In the genomic region with DNA sequence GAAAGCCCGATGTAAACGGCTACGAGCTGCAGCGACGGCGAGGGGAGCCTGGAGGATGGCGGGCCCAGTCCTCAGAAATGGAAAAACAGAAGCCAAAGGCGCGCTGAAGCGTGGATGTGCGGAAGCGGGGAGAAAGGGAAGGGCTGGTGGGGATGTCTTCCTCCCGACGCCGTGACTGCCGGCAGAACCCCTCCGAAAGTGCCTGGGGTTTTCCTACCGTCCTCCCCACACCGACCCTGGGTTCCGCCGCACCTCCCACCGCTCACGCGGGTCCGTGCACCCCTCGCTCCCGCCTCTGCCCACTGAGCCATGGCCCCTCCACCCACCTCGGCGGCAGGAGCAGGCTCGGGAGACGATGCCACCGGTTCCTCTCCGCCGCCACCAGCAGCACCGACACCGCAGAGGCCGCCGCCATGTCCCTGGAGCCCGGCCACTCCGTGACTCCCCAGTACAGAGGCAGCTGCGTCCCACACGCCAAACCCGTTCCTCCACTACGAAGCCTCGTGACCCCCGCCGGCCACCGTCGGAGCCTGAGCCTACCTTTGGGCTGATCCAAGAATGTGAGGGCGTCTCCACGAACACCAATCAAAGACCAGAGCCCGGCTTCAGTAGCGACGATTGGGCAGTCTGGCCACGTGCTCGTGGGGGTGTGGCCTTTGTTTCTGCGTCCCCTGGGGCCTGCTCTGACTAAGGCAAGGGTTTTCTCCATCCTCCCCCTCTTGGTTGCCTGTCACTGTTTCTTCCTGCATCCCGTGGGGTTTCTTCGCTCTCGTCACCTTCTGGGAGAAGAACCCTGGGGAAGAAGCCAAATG, we compare ENCODE assay signal across 8 cellular contexts. TPM values are rescaled to one million over a fixed set of nuclear protein-coding genes. Genes with fewer than 3 reads are reported as not detected.
DNase-seq lines count a peak whose midpoint lies in the region; ATAC-seq and TF ChIP-seq lines count a peak whose summit lies in the region.

MCCC1 (minus strand) TSS at position 471 of the 812 bp plus-strand sequence; CDS start at position 415, 56 bp downstream.

- peaks cover 4% of the 10 kb centered on the region; the same call in 1 of the 2 replicates for H3K36me3 ChIP-seq in DND-41 (ENCODE audit: insufficient read depth, low read length)
- no peaks in the 10 kb centered on the region for H3K36me3 ChIP-seq in GM23248 (ENCODE audit: low read depth)
- H3K36me3 ChIP-seq in RWPE2 (ENCODE audit: low read depth): no peaks in the 10 kb centered on the region

- H3K27ac ChIP-seq in DND-41 (ENCODE audit: low read length) (peak within 1 kb of the TSS; percentile 75), GM23248 (peak within 1 kb of the TSS; percentile 41), RWPE2 (ENCODE audit: poor library complexity, severe bottlenecking) (peak within 1 kb of the TSS; percentile 54)

- peaks cover 25% of the 10 kb centered on the region for H3K79me2 ChIP-seq in DND-41 (ENCODE audit: insufficient read depth, low read length)
- peaks cover 19% of the 10 kb centered on the region for H3K79me2 ChIP-seq in GM23248 (ENCODE audit: insufficient read depth)

- H4K20me1 ChIP-seq in DND-41 (ENCODE audit: insufficient read depth, low read length) (no peaks in the 10 kb centered on the region), GM23248 (ENCODE audit: insufficient read depth) (no peaks in the 10 kb centered on the region)

- peaks cover 27% of the 10 kb centered on the region for H3K36me3 Mint-ChIP-seq in activated T-helper 2 cell treated with anti-CD3 and anti-CD28 coated beads, Interferon-gamma antibody, Interleukin-2, Interleukin-4, amounts not matched to agents 10 μg/mL and 5 μg/mL and 100 μg/mL, durations not matched to agents 14 hours and 24 hours and 36 hours (ENCODE audit: low read depth)
- H3K36me3 Mint-ChIP-seq in naive thymus-derived CD8-positive, alpha-beta T cell: peaks cover 0 to 10% (median 4%) of the 10 kb centered on the region in 3 donors

- H3K9ac ChIP-seq in DND-41 (ENCODE audit: low read depth, low read length) (peak within 1 kb of the TSS; percentile 65), GM23248 (peak within 1 kb of the TSS; percentile 81)

- H3K27me3 Mint-ChIP-seq in activated T-helper 2 cell treated with anti-CD3 and anti-CD28 coated beads, Interferon-gamma antibody, Interleukin-2, Interleukin-4, amounts not matched to agents 10 μg/mL and 5 μg/mL and 100 μg/mL, durations not matched to agents 14 hours and 24 hours and 36 hours (ENCODE audit: low read depth): no peaks in the 10 kb centered on the region
- no peaks in the 10 kb centered on the region for H3K27me3 Mint-ChIP-seq in naive thymus-derived CD8-positive, alpha-beta T cell

- in situ Hi-C loops in GM23248 (cut with MboI): no loop called here

- H2AFZ ChIP-seq in DND-41 (ENCODE audit: low read depth, low read length): peak within 1 kb of the TSS; percentile 83
- peak within 1 kb of the TSS; percentile 91 for H2AFZ ChIP-seq in GM23248

- H3K27me3 ChIP-seq in DND-41 (ENCODE audit: insufficient read depth, low read length, poor library complexity): no peaks in the 10 kb centered on the region
- H3K27me3 ChIP-seq in GM23248 (replicated peaks; ENCODE audit: insufficient read depth): no peaks in the 10 kb centered on the region
- no peaks in the 10 kb centered on the region for H3K27me3 ChIP-seq in RWPE2 (ENCODE audit: insufficient read depth, poor library complexity, severe bottlenecking)

- H3K4me3 ChIP-seq in DND-41 (ENCODE audit: low read depth in 1 of 2, low read length in 2 of 2) (peak within 1 kb of the TSS; percentile 61 to 80), GM23248 (peak within 1 kb of the TSS; percentile 91), RWPE2 (ENCODE audit: severe bottlenecking) (peak within 1 kb of the TSS; percentile 83), fibroblast of mammary gland (ENCODE audit: control insufficient read depth, low read depth, low read length) (peak within 1 kb of the TSS; percentile 91)

- H3F3A ChIP-seq in GM23248 (ENCODE audit: insufficient read depth): peaks cover 6% of the 10 kb centered on the region; the same call in 1 of the 2 replicates

- peak within 1 kb of the TSS; percentile 92 for H3K27ac Mint-ChIP-seq in activated T-helper 2 cell treated with anti-CD3 and anti-CD28 coated beads, Interferon-gamma antibody, Interleukin-2, Interleukin-4, amounts not matched to agents 10 μg/mL and 5 μg/mL and 100 μg/mL, durations not matched to agents 14 hours and 24 hours and 36 hours
- H3K27ac Mint-ChIP-seq in naive thymus-derived CD8-positive, alpha-beta T cell: peak within 1 kb of the TSS; percentile 94 to 99 (median 98)

- peak; percentile 99 for ATAC-seq in DND-41 (ENCODE audit: insufficient read depth, low read depth)
- ATAC-seq in RWPE2 (ENCODE audit: low read depth): peak; percentile 98
- peak; percentile 98 for ATAC-seq in naive thymus-derived CD8-positive, alpha-beta T cell

- H3K4me1 Mint-ChIP-seq in activated T-helper 2 cell treated with anti-CD3 and anti-CD28 coated beads, Interferon-gamma antibody, Interleukin-2, Interleukin-4, amounts not matched to agents 10 μg/mL and 5 μg/mL and 100 μg/mL, durations not matched to agents 14 hours and 24 hours and 36 hours (ENCODE audit: low read depth): peaks cover 28% of the 10 kb centered on the region
- peaks cover 18 to 44% (median 42%) of the 10 kb centered on the region in 4 donors for H3K4me1 Mint-ChIP-seq in naive thymus-derived CD8-positive, alpha-beta T cell

- no peaks in the 10 kb centered on the region for H3K9me3 Mint-ChIP-seq in activated T-helper 2 cell treated with anti-CD3 and anti-CD28 coated beads, Interferon-gamma antibody, Interleukin-2, Interleukin-4, amounts not matched to agents 10 μg/mL and 5 μg/mL and 100 μg/mL, durations not matched to agents 14 hours and 24 hours and 36 hours
- H3K9me3 Mint-ChIP-seq in naive thymus-derived CD8-positive, alpha-beta T cell: no peaks in the 10 kb centered on the region

- DNase-seq in DND-41 (peak; percentile 99), GM23248 (peak; percentile 100), Kasumi-1 (lab: John Stamatoyannopoulos, UW) (peak; percentile 99), RWPE2 (ENCODE audit: low spot score) (peak; percentile 99), fibroblast of mammary gland (ENCODE audit: low read depth) (peak; percentile 99)
- peak; percentile 97 for DNase-seq in activated T-helper 2 cell treated with anti-CD3 and anti-CD28 coated beads, Interferon-gamma antibody, Interleukin-2, Interleukin-4, amounts not matched to agents 10 μg/mL and 5 μg/mL and 100 μg/mL, durations not matched to agents 14 hours and 24 hours and 36 hours (ENCODE audit: low spot score)
- peak; percentile 91 to 98 (median 96) for DNase-seq in naive thymus-derived CD8-positive, alpha-beta T cell
- DNase-seq in stimulated activated naive CD4-positive, alpha-beta T cell (lab: John Stamatoyannopoulos, UW): peak; percentile 93 to 97 (median 96)

- H3K9me2 ChIP-seq in GM23248 (ENCODE audit: insufficient read depth): no peaks in the 10 kb centered on the region

- intact Hi-C loops in activated T-helper 2 cell treated with anti-CD3 and anti-CD28 coated beads, Interferon-gamma antibody, Interleukin-2, Interleukin-4, amounts not matched to agents 10 μg/mL and 5 μg/mL and 100 μg/mL, durations not matched to agents 14 hours and 24 hours and 36 hours (cut with micrococcal nuclease): loop anchor here (5.0 to 10.0 kb wide), 3 partner anchors 134 to 307 kb away; partner anchors contain the start of gene ATP11B

- 1% methylated on average over 56 to 60 of the region's 60 CpGs for WGBS in GM23248 (ENCODE audit: low coverage in 1 of 2, low lambda C conversion rate in 2 of 2, missing lambda C conversion rate in 2 of 2), 2 experiments

- POLR2A ChIA-PET in naive thymus-derived CD8-positive, alpha-beta T cell (lab: Charles Lee): interaction anchor here (0.9 kb wide), 2 partner anchors 118 to 289 kb away, joined by 3 read pairs; partner anchors contain the start of gene DCUN1D1

- no peaks in the 10 kb centered on the region for H3K9me3 ChIP-seq in DND-41 (ENCODE audit: insufficient read depth, low read length, severe bottlenecking)
- no peaks in the 10 kb centered on the region for H3K9me3 ChIP-seq in GM23248 (ENCODE audit: low read depth)
- H3K9me3 ChIP-seq in RWPE2 (ENCODE audit: severe bottlenecking): no peaks in the 10 kb centered on the region

- H3K4me2 ChIP-seq in DND-41 (ENCODE audit: insufficient read depth, low read length) (peak within 1 kb of the TSS; percentile 82), GM23248 (ENCODE audit: unreplicated experiment) (peak within 1 kb of the TSS; percentile 93)

- peaks cover 23% of the 10 kb centered on the region for H3K4me1 ChIP-seq in DND-41 (ENCODE audit: insufficient read depth, low read length)
- peaks cover 9% of the 10 kb centered on the region; the same call in 1 of the 2 replicates for H3K4me1 ChIP-seq in GM23248 (ENCODE audit: insufficient read depth)
- peaks cover 9% of the 10 kb centered on the region for H3K4me1 ChIP-seq in RWPE2 (ENCODE audit: insufficient read depth, poor library complexity, severe bottlenecking)

- H3K4me3 Mint-ChIP-seq in activated T-helper 2 cell treated with anti-CD3 and anti-CD28 coated beads, Interferon-gamma antibody, Interleukin-2, Interleukin-4, amounts not matched to agents 10 μg/mL and 5 μg/mL and 100 μg/mL, durations not matched to agents 14 hours and 24 hours and 36 hours (ENCODE audit: low read depth): peak within 1 kb of the TSS; percentile 96
- peak within 1 kb of the TSS; percentile 94 to 99 (median 97) for H3K4me3 Mint-ChIP-seq in naive thymus-derived CD8-positive, alpha-beta T cell

- TF ChIP-seq CTCF in DND-41 (IDR thresholded peaks at IDR 0.05; ENCODE audit: borderline replicate concordance, extremely low read depth, low read length, poor library complexity, severe bottlenecking): no peak
- no peak for TF ChIP-seq CTCF in RWPE2 (IDR thresholded peaks at IDR 0.05; ENCODE audit: poor library complexity, severe bottlenecking)
- no peak for TF ChIP-seq CTCF in fibroblast of mammary gland (conservative IDR thresholded peaks at IDR 0.05; ENCODE audit: control insufficient read depth, insufficient read depth, low read depth, low read length)

RNA-seq across cellular contexts. Expression of gene MCCC1, which starts in this region (rescaled TPM):
- 20.4 and 22.3 TPM in 2 replicates for total RNA-seq in GM23248 (2014; rRNA removed; shearing (Covaris generic))
- 17.5 and 21.5 TPM in 2 replicates for polyA plus RNA-seq in GM23248 (2016; fragmentation: Nextera tagmentation; extraction: Ambion mirVana)
- 25.8 and 31.2 TPM in 2 replicates for total RNA-seq in activated T-helper 2 cell treated with anti-CD3 and anti-CD28 coated beads, Interferon-gamma antibody, Interleukin-2, Interleukin-4, amounts not matched to agents 10 μg/mL and 5 μg/mL and 100 μg/mL, durations not matched to agents 14 hours and 24 hours and 36 hours
- total RNA-seq in naive thymus-derived CD8-positive, alpha-beta T cell: 10 to 100 TPM; 33.2 to 36.5 TPM
- polyA plus RNA-seq in naive thymus-derived CD8-positive, alpha-beta T cell: 10 to 100 TPM; 24.8 to 36.7 (median 29.2) TPM

Comparison
In these comparisons a context has a peak if more than half of its experiments do, and no peak if none do; other contexts are left out.
1. Peak in every context shown above with its lines: DNase-seq, ATAC-seq, H3K4me3 ChIP-seq and H3K27ac ChIP-seq.